ENCODE assay signal across 8 cellular contexts in the genomic region with DNA sequence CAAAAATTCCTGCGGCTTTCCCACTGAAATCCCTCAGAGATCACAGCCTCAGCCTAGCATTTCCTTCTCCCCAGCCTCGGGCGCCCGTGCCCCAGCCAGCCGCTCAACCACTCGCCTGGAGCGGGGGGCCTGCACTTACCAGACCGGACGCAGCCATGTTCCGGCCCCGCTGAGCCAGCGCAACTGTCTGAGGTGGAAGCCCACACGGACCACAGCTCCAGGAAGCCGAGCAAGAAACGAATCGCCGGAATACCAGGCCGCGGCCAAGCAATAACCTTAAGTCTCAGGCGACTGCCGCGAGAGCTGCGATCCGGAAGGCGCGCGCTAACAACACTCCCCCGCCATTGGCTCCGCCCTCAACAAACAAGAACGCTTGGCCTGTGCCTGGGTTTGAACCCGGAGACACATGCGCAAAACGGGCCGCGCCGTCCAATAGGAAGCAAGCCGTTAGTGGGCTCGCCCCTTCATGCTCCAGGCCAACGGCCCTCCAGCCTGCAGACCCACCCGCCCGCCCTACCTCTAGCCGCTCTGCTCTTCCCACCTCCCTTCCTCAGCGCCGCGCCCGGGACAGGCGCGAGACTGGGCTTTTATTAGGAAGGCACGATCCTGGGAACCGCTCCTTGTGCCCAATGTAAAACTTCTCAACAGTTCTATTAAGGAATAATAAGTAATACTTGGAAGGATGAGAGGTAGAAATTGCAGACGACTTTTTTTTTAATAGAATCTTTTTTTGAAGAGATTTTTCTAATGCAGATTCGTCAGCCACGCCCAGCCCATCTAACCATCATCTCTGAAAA. TPM values are rescaled to one million over a fixed set of nuclear protein-coding genes. Genes with fewer than 3 reads are reported as not detected.
DNase-seq lines count a peak whose midpoint lies in the region; ATAC-seq lines count a peak whose summit lies in the region.

A gene with protein sequence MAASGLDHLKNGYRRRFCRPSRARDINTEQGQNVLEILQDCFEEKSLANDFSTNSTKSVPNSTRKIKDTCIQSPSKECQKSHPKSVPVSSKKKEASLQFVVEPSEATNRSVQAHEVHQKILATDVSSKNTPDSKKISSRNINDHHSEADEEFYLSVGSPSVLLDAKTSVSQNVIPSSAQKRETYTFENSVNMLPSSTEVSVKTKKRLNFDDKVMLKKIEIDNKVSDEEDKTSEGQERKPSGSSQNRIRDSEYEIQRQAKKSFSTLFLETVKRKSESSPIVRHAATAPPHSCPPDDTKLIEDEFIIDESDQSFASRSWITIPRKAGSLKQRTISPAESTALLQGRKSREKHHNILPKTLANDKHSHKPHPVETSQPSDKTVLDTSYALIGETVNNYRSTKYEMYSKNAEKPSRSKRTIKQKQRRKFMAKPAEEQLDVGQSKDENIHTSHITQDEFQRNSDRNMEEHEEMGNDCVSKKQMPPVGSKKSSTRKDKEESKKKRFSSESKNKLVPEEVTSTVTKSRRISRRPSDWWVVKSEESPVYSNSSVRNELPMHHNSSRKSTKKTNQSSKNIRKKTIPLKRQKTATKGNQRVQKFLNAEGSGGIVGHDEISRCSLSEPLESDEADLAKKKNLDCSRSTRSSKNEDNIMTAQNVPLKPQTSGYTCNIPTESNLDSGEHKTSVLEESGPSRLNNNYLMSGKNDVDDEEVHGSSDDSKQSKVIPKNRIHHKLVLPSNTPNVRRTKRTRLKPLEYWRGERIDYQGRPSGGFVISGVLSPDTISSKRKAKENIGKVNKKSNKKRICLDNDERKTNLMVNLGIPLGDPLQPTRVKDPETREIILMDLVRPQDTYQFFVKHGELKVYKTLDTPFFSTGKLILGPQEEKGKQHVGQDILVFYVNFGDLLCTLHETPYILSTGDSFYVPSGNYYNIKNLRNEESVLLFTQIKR (minus strand): TSS at position 305 of the 797 bp plus-strand sequence. CDS start 148 bp downstream, at position 157.

- no peak within 1 kb of the TSS for H2AK5ac ChIP-seq in mesenchymal stem cell (ENCODE audit: low read length, severe bottlenecking)

- no peaks in the 10 kb centered on the region for H3K27me3 ChIP-seq in mesenchymal stem cell (ENCODE audit: control insufficient read depth in 1 of 2, insufficient read depth in 1 of 2, low read length in 2 of 2)

- peak within 1 kb of the TSS; percentile 80 for H3K27ac ChIP-seq in mesenchymal stem cell (ENCODE audit: low read length, poor library complexity, severe bottlenecking)

- H3K4me1 ChIP-seq in mesenchymal stem cell (ENCODE audit: control insufficient read depth, insufficient read depth, low read depth, low read length) = no peaks in the 10 kb centered on the region

- peak within 1 kb of the TSS in 1 of 2 experiments; percentile 5 for H3K14ac ChIP-seq in mesenchymal stem cell (ENCODE audit: low read length in 2 of 2)

- H2BK12ac ChIP-seq in mesenchymal stem cell (ENCODE audit: low read length in 2 of 2) = no peak within 1 kb of the TSS

- peak within 1 kb of the TSS; percentile 76 for H2BK5ac ChIP-seq in mesenchymal stem cell (ENCODE audit: low read depth, low read length, poor library complexity, severe bottlenecking)

- peak within 1 kb of the TSS; percentile 100 for H3K9ac ChIP-seq in mesenchymal stem cell (ENCODE audit: low read length)

- peak within 1 kb of the TSS; percentile 57 for H4K91ac ChIP-seq in mesenchymal stem cell (ENCODE audit: low read length)

- H2BK15ac ChIP-seq in mesenchymal stem cell (ENCODE audit: low read depth, poor library complexity, severe bottlenecking) = no peak within 1 kb of the TSS

- peaks cover 0 to 22% of the 10 kb centered on the region in 2 experiments for H3K36me3 ChIP-seq in mesenchymal stem cell (ENCODE audit: control insufficient read depth in 1 of 2, insufficient read depth in 2 of 2, low read depth in 1 of 2, low read length in 2 of 2)

- no peaks in the 10 kb centered on the region for H3K9me3 ChIP-seq in mesenchymal stem cell (ENCODE audit: control insufficient read depth, low read length)

- WGBS in mesenchymal stem cell = under 1% methylated on average over 39 of the region's 53 CpGs

- no peak within 1 kb of the TSS for H3K23ac ChIP-seq in mesenchymal stem cell (ENCODE audit: low read length in 2 of 2)

- H3K27me3 Mint-ChIP-seq in effector memory CD8-positive, alpha-beta T cell = no peaks in the 10 kb centered on the region

- H3K18ac ChIP-seq in mesenchymal stem cell (ENCODE audit: low read depth in 1 of 2, low read length in 2 of 2) = peak within 1 kb of the TSS; percentile 44 to 95

- H3K4me3 ChIP-seq in mesenchymal stem cell (ENCODE audit: insufficient read depth in 1 of 2, low read depth in 1 of 2, low read length in 2 of 2) = peak within 1 kb of the TSS; percentile 81 to 93

- H2AFZ ChIP-seq in mesenchymal stem cell (ENCODE audit: low read depth, low read length) = no peak within 1 kb of the TSS

- DNase-seq in COLO668 (lab: John Stamatoyannopoulos, UW; ENCODE audit: unreplicated experiment) (peak; percentile 98), HT1080 (ENCODE audit: low read depth) (peak; percentile 98), NOMO-1 treated with DMSO at 0.1 percent for 48 hours (lab: John Stamatoyannopoulos, UW; ENCODE audit: unreplicated experiment) (peak; percentile 97), mesenchymal stem cell (peak; percentile 97)
- DNase-seq in activated CD8-positive, alpha-beta memory T cell treated with anti-CD3 and anti-CD28 coated beads for 4 hours (ENCODE audit: low read depth in 2 of 2) = peak; percentile 80
- peak; percentile 86 to 90 (median 88) for DNase-seq in effector memory CD8-positive, alpha-beta T cell
- DNase-seq in stimulated activated CD8-positive, alpha-beta memory T cell treated with anti-CD3 and anti-CD28 coated beads, Interleukin-12 subunit alpha, Interleukin-12 subunit beta, amount 100 ng/mL, for 4 hours (ENCODE audit: low read depth) = peak; percentile 85

- H3K4ac ChIP-seq in mesenchymal stem cell (ENCODE audit: low read depth in 1 of 2, low read length in 2 of 2) = peak within 1 kb of the TSS in 1 of 2 experiments; percentile 60

- peaks cover 26% of the 10 kb centered on the region for H3K36me3 Mint-ChIP-seq in effector memory CD8-positive, alpha-beta T cell (ENCODE audit: insufficient read depth)

- peak within 1 kb of the TSS; percentile 97 for H4K8ac ChIP-seq in mesenchymal stem cell (ENCODE audit: low read length)

- H3K4me2 ChIP-seq in mesenchymal stem cell (ENCODE audit: low read length, poor library complexity, severe bottlenecking) = peak within 1 kb of the TSS; percentile 75

- H3K4me3 Mint-ChIP-seq in effector memory CD8-positive, alpha-beta T cell = peak within 1 kb of the TSS; percentile 92 to 96

- peaks cover 2% of the 10 kb centered on the region for H3K79me1 ChIP-seq in mesenchymal stem cell (replicated peaks; ENCODE audit: low read length, poor library complexity, severe bottlenecking)

- H2BK120ac ChIP-seq in mesenchymal stem cell (ENCODE audit: low read depth, low read length) = peak within 1 kb of the TSS; percentile 71

- peaks cover 19 to 39% of the 10 kb centered on the region in 2 donors for H3K4me1 Mint-ChIP-seq in effector memory CD8-positive, alpha-beta T cell (ENCODE audit: low read depth in 2 of 2)

- H3K9me3 Mint-ChIP-seq in effector memory CD8-positive, alpha-beta T cell = no peaks in the 10 kb centered on the region

- peak within 1 kb of the TSS; percentile 100 for H3K27ac Mint-ChIP-seq in effector memory CD8-positive, alpha-beta T cell

- peak; percentile 96 for ATAC-seq in GM21360 (IDR thresholded peaks at IDR 0.05; ENCODE audit: unreplicated experiment)
- peak; percentile 90 for ATAC-seq in effector memory CD8-positive, alpha-beta T cell (replicated peaks)

RNA-seq across cellular contexts. Expression of the gene that starts here (rescaled TPM):
- 8.6 and 9.6 TPM in 2 replicates for total RNA-seq in HT1080 (2014; rRNA removed; shearing (Covaris generic))
- polyA plus RNA-seq in HT1080 (2015; cell fraction: cytosol; rRNA removed) = 4.6 and 8.0 TPM in 2 replicates
- polyA plus RNA-seq in HT1080 (2015; cell fraction: nucleus; rRNA removed) = 31.2 and 36.6 TPM in 2 replicates
- 6.0 TPM for polyA plus RNA-seq in mesenchymal stem cell (2013, experiment 1 of 2)
- polyA plus RNA-seq in mesenchymal stem cell (2013, experiment 2 of 2) = 6.6 TPM

Comparison
In these comparisons a context has a peak if more than half of its experiments do, and no peak if none do; other contexts are left out.
1. Peak in every context shown above with its lines: DNase-seq, ATAC-seq, H3K4me3 ChIP-seq and H3K27ac ChIP-seq.